ENCODE assay signal across 7 cellular contexts in the genomic region with DNA sequence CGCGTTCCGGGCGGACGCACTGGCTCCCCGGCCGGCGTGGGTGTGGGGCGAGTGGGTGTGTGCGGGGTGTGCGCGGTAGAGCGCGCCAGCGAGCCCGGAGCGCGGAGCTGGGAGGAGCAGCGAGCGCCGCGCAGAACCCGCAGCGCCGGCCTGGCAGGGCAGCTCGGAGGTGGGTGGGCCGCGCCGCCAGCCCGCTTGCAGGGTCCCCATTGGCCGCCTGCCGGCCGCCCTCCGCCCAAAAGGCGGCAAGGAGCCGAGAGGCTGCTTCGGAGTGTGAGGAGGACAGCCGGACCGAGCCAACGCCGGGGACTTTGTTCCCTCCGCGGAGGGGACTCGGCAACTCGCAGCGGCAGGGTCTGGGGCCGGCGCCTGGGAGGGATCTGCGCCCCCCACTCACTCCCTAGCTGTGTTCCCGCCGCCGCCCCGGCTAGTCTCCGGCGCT. TPM values are rescaled to one million over a fixed set of nuclear protein-coding genes. Genes with fewer than 3 reads are reported as not detected.
DNase-seq lines count a peak whose midpoint lies in the region; ATAC-seq and TF ChIP-seq lines count a peak whose summit lies in the region.

Gene DAPK1 (plus strand): TSS at position 264 of the 442 bp plus-strand sequence. CDS start 1,211 bp downstream, outside the sequence.

- H3K9me3 ChIP-seq in right cardiac atrium (ENCODE audit: control insufficient read depth, low read length), result no peaks in the 10 kb centered on the region

- peaks cover 3% of the 10 kb centered on the region for H3K4me1 ChIP-seq in right cardiac atrium (ENCODE audit: control insufficient read depth, insufficient read depth, low read length)

- DNase-seq in GM10266 (ENCODE audit: extremely low spot score) (peak; percentile 81), NCI-H1048 (lab: John Stamatoyannopoulos, UW) (peak; percentile 25), amniotic stem cell (lab: John Stamatoyannopoulos, UW) (peak; percentile 12), right cardiac atrium (peak; percentile 63 to 86 (median 83)), progenitor cell of endocrine pancreas (ENCODE audit: low spot score, unreplicated experiment) (peak; percentile 73), retina (no peak)

- no peak within 1 kb of the TSS for H3K27ac ChIP-seq in right cardiac atrium (ENCODE audit: low read length)

- peaks cover 35% of the 10 kb centered on the region for H3K4me1 Mint-ChIP-seq in progenitor cell of endocrine pancreas (ENCODE audit: low read depth)

- peaks cover 10% of the 10 kb centered on the region for H3K36me3 Mint-ChIP-seq in progenitor cell of endocrine pancreas (ENCODE audit: insufficient read depth)

- under 1% methylated on average over 55 of the region's 55 CpGs for WGBS in right cardiac atrium

- peak within 1 kb of the TSS; percentile 75 for H3K4me3 ChIP-seq in right cardiac atrium (ENCODE audit: low read length)

- TF ChIP-seq CTCF in GM10266 (IDR thresholded peaks at IDR 0.05; ENCODE audit: control insufficient read depth, insufficient read depth, low read depth, missing control alignments) (peak; percentile 34), progenitor cell of endocrine pancreas (IDR thresholded peaks at IDR 0.05; ENCODE audit: unreplicated experiment) (peak; percentile 46)

- peaks cover 12% of the 10 kb centered on the region for H3K27me3 Mint-ChIP-seq in progenitor cell of endocrine pancreas

- H3K27ac Mint-ChIP-seq in progenitor cell of endocrine pancreas, result peak within 1 kb of the TSS; percentile 94

- no peaks in the 10 kb centered on the region for H3K9me3 Mint-ChIP-seq in progenitor cell of endocrine pancreas (ENCODE audit: low read depth)

- H3K4me3 Mint-ChIP-seq in progenitor cell of endocrine pancreas (ENCODE audit: low read depth), result peak within 1 kb of the TSS; percentile 93

- H3K27me3 ChIP-seq in right cardiac atrium (ENCODE audit: control insufficient read depth, insufficient read depth), result no peaks in the 10 kb centered on the region

- ATAC-seq in GM21526 (IDR thresholded peaks at IDR 0.05; ENCODE audit: low FRiP score, unreplicated experiment), result peak; percentile 55
- peak; percentile 89 for ATAC-seq in right cardiac atrium

- intact Hi-C loops in right cardiac atrium (cut with DNase I), result loop anchor here in 3 of 4 donors (10.0 kb wide), 4 partner anchors 137 to 1083 kb away; no protein-coding TSS in a partner anchor

RNA-seq across cellular contexts. Expression of gene DAPK1, which starts in this region (rescaled TPM):
- total RNA-seq in right cardiac atrium (10 to 100 TPM; 15.1 to 20.1 (median 18.5) TPM), progenitor cell of endocrine pancreas (202 and 228 TPM in 2 replicates)
- 5.2 TPM for polyA plus RNA-seq in right cardiac atrium
